Comparison of ENCODE assay signal across 10 cellular contexts in the genomic region with DNA sequence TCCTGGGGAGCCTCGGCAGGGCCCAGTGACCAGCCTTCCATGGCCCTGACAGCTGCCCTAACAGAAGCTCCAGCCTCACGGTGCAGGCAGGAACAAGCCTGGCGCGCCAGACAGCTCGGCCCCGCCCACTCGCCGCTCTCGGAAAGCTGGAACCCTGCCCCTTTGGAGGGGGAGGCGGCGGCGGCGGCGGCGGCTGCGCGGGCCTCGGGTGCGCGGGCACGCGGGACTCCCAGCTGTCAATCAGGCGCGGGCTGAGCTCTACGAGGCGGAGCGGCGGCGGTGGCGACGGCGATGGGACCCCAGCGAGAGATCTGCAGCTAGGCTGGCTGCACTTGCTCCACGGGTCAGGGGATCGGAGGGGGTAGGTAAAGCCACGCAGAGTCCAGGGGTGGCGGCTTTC. TPM values are rescaled to one million over a fixed set of nuclear protein-coding genes. Genes with fewer than 3 reads are reported as not detected.
DNase-seq lines count a peak whose midpoint lies in the region; TF ChIP-seq lines count a peak whose summit lies in the region.
"Had no signal": no experiment of that assay in that cellular context is flagged by ENCODE, and none has a peak within 500 bp of the region (broad histone marks: within the 10 kb centered on the region; RNA-seq: fewer than 3 reads in every experiment).

A gene with protein sequence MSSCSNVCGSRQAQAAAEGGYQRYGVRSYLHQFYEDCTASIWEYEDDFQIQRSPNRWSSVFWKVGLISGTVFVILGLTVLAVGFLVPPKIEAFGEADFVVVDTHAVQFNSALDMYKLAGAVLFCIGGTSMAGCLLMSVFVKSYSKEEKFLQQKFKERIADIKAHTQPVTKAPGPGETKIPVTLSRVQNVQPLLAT (plus strand): TSS at position 236 of the 400 bp plus-strand sequence. CDS start 8,113 bp downstream, outside the sequence.

- POLR2A ChIA-PET in MCF 10A (lab: Yijun Ruan, JAX): interaction anchor here (0.6 kb wide), 1 partner anchor 16 kb away, joined by 3 read pairs; no protein-coding TSS in a partner anchor

- H3K36me3 Mint-ChIP-seq in MCF 10A (ENCODE audit: insufficient read depth, unreplicated experiment): no peaks in the 10 kb centered on the region
- H3K36me3 Mint-ChIP-seq in activated T-cell treated with anti-CD3 and anti-CD28 coated beads, Interleukin-2, amount 50 U/mL, for 24 hours (ENCODE audit: low read depth): no peaks in the 10 kb centered on the region
- H3K36me3 Mint-ChIP-seq: activated naive CD8-positive, alpha-beta T cell had no signal

- no peak within 1 kb of the TSS for H3K4me3 Mint-ChIP-seq in MCF 10A (ENCODE audit: unreplicated experiment)
- H3K4me3 Mint-ChIP-seq in activated T-cell treated with anti-CD3 and anti-CD28 coated beads, Interleukin-2, amount 50 U/mL, for 24 hours: no peak within 1 kb of the TSS
- H3K4me3 Mint-ChIP-seq: activated naive CD8-positive, alpha-beta T cell had no signal

- H3K4me3 ChIP-seq in breast epithelium (peak within 1 kb of the TSS in 2 of 3 donors; percentile 22 to 47), MM.1S (ENCODE audit: low read length) (no peak within 1 kb of the TSS; the same call in 1 of the 2 replicates), uterus (no peak within 1 kb of the TSS)

- H3K4me2 ChIP-seq in MM.1S (ENCODE audit: low read depth, low read length): no peak within 1 kb of the TSS

- no peaks in the 10 kb centered on the region for H3K4me1 Mint-ChIP-seq in MCF 10A (ENCODE audit: insufficient read depth, unreplicated experiment)
- peaks cover 3% of the 10 kb centered on the region for H3K4me1 Mint-ChIP-seq in activated T-cell treated with anti-CD3 and anti-CD28 coated beads, Interleukin-2, amount 50 U/mL, for 24 hours (ENCODE audit: low read depth)

- H3K36me3 ChIP-seq in breast epithelium: no peaks in the 10 kb centered on the region
- no peaks in the 10 kb centered on the region for H3K36me3 ChIP-seq in MM.1S (replicated peaks; ENCODE audit: insufficient read depth, low read length)
- no peaks in the 10 kb centered on the region for H3K36me3 ChIP-seq in uterus

- no peak within 1 kb of the TSS for H2AFZ ChIP-seq in MM.1S (ENCODE audit: low read length)

- H3K4me1 ChIP-seq in breast epithelium (no peaks in the 10 kb centered on the region), MM.1S (ENCODE audit: low read length) (no peaks in the 10 kb centered on the region), uterus (no peaks in the 10 kb centered on the region)

- H3K27ac Mint-ChIP-seq in MCF 10A (ENCODE audit: low read depth, unreplicated experiment): no peak within 1 kb of the TSS
- no peak within 1 kb of the TSS for H3K27ac Mint-ChIP-seq in activated T-cell treated with anti-CD3 and anti-CD28 coated beads, Interleukin-2, amount 50 U/mL, for 24 hours
- H3K27ac Mint-ChIP-seq: activated naive CD8-positive, alpha-beta T cell had no signal

- no peaks in the 10 kb centered on the region for H3K79me2 ChIP-seq in MM.1S (ENCODE audit: low read length)

- DNase-seq in breast epithelium (ENCODE audit: low spot score in 2 of 2) (no peak), MCF 10A (ENCODE audit: unreplicated experiment) (no peak), NCI-H774 (lab: John Stamatoyannopoulos, UW) (peak; percentile 78), germinal center (ENCODE audit: low spot score) (peak; percentile 1), substantia nigra (lab: John Stamatoyannopoulos, UW) (peak in 41 of 49 donors; percentile 4 to 76 (median 33)), MM.1S (no peak), uterus (no peak)
- no peak for DNase-seq in activated T-cell treated with anti-CD3 and anti-CD28 coated beads, Interleukin-2, amount 50 U/mL, for 24 hours
- DNase-seq: NK-92 treated with Interleukin-12 subunit alpha and Interleukin-12 subunit beta, amount 100 ng/mL, for 24 hours had no signal

- H3K9me2 ChIP-seq in MM.1S (replicated peaks; ENCODE audit: insufficient read depth, low read length): no peaks in the 10 kb centered on the region

- H3K9me3 Mint-ChIP-seq in MCF 10A (ENCODE audit: unreplicated experiment): no peaks in the 10 kb centered on the region
- H3K9me3 Mint-ChIP-seq in activated T-cell treated with anti-CD3 and anti-CD28 coated beads, Interleukin-2, amount 50 U/mL, for 24 hours: peaks cover 5% of the 10 kb centered on the region

- no peaks in the 10 kb centered on the region for H4K20me1 ChIP-seq in MM.1S (ENCODE audit: insufficient read depth, low read length)

- H3K9ac ChIP-seq in MM.1S (ENCODE audit: low read length): no peak within 1 kb of the TSS

- intact Hi-C loops in breast epithelium (cut with DNase I; ENCODE audit: low total_unique reads) (no loop called here), MCF 10A (cut with micrococcal nuclease) (no loop called here), uterus (cut with DNase I; ENCODE audit: low total_unique reads) (no loop called here)

- CTCF ChIA-PET in MCF 10A (lab: Yijun Ruan, JAX): interaction anchor here (1.1 kb wide), 1 partner anchor 10 kb away, joined by 5 read pairs; no protein-coding TSS in a partner anchor

- TF ChIP-seq POLR2A in breast epithelium (IDR thresholded peaks at IDR 0.05) (no peak), uterus (IDR thresholded peaks at IDR 0.05) (no peak)

- H3K9me3 ChIP-seq in breast epithelium: no peaks in the 10 kb centered on the region
- no peaks in the 10 kb centered on the region for H3K9me3 ChIP-seq in MM.1S (replicated peaks; ENCODE audit: insufficient read depth, low read length)
- no peaks in the 10 kb centered on the region for H3K9me3 ChIP-seq in uterus

- H3K27ac ChIP-seq in breast epithelium (no peak within 1 kb of the TSS), substantia nigra (ENCODE audit: low read depth, low read length, poor library complexity, severe bottlenecking) (no peak within 1 kb of the TSS), MM.1S (ENCODE audit: low read length) (no peak within 1 kb of the TSS), uterus (no peak within 1 kb of the TSS)

- no peaks in the 10 kb centered on the region for H3F3A ChIP-seq in MM.1S (ENCODE audit: insufficient read depth, low read length)

- TF ChIP-seq CTCF in breast epithelium (IDR thresholded peaks at IDR 0.05) (no peak), MCF 10A (IDR thresholded peaks at IDR 0.05; ENCODE audit: unreplicated experiment) (no peak), MM.1S (IDR thresholded peaks at IDR 0.05; ENCODE audit: low read length) (no peak), uterus (IDR thresholded peaks at IDR 0.05) (no peak)

- peaks cover 31% of the 10 kb centered on the region for H3K27me3 Mint-ChIP-seq in MCF 10A (ENCODE audit: insufficient read depth, unreplicated experiment)
- H3K27me3 Mint-ChIP-seq in activated T-cell treated with anti-CD3 and anti-CD28 coated beads, Interleukin-2, amount 50 U/mL, for 24 hours: peaks cover 45% of the 10 kb centered on the region

- H3K27me3 ChIP-seq in breast epithelium (peaks cover 0 to 6% of the 10 kb centered on the region in 2 donors), MM.1S (replicated peaks; ENCODE audit: insufficient read depth, low read length) (no peaks in the 10 kb centered on the region), uterus (no peaks in the 10 kb centered on the region)

- no TSS peak for BruUV-seq in MCF 10A (replicated peaks; lab: Mats Ljungman, UMichigan)

RNA-seq across cellular contexts. Expression of the gene that starts here (rescaled TPM):
- total RNA-seq in breast epithelium (not detected), MCF 10A (2022) (not detected in 2 replicates), uterus (under 1 TPM in 1 of 4 donors, not detected in 3; 0.35 TPM)

Comparison
In these comparisons a context has a peak if more than half of its experiments do, and no peak if none do; other contexts are left out.
1. DNase-seq: peak in NCI-H774 (single experiment), germinal center (single experiment) and substantia nigra (41 of 49); none in breast epithelium (0 of 2), MCF 10A (single experiment), MM.1S (single experiment), activated T-cell treated with anti-CD3 and anti-CD28 coated beads, Interleukin-2, amount 50 U/mL, for 24 hours (single experiment) and uterus (0 of 2).
2. H3K4me3 ChIP-seq: peak in breast epithelium (2 of 3); none in MM.1S (single experiment) and uterus (0 of 2).